ENCODE assay signal across 28 cellular contexts in the genomic region with DNA sequence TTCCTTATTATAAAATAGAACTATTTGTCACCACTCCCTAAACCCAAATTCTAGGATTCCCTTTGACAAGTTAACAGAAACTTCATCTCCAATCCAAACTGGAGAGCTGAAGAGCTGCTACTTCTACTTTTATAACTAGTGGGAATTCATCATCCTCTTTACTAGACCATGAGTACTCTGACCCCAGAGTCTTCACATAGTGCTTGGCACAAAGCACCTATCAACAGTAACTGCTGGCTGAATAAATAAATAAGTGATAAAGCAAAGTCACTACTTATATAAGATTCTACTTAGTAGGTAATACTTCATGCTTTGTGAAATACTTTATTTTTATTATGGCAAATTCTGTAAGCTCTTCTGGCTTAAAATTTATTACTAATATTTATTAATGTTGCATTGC. TPM values are rescaled to one million over a fixed set of nuclear protein-coding genes. Genes with fewer than 3 reads are reported as not detected.
DNase-seq lines count a peak whose midpoint lies in the region; ATAC-seq, FAIRE-seq and TF ChIP-seq lines count a peak whose summit lies in the region.
"Had no signal": no experiment of that assay in that cellular context is flagged by ENCODE, and none has a peak within 500 bp of the region (broad histone marks: within the 10 kb centered on the region; RNA-seq: fewer than 3 reads in every experiment).

No MANE protein-coding gene starts in this region.

- H3K27me3 Mint-ChIP-seq in natural killer cell treated with Interleukin-12 subunit alpha and Interleukin-12 subunit beta and Interleukin-15 and Interleukin-18, amount 100 ng/mL, for 72 hours, result no peaks in the 10 kb centered on the region
- no peaks in the 10 kb centered on the region for H3K27me3 Mint-ChIP-seq in natural killer cell (ENCODE audit: low read depth in 2 of 2)
- H3K27me3 Mint-ChIP-seq in activated T-helper 2 cell treated with anti-CD3 and anti-CD28 coated beads, Interferon-gamma antibody, Interleukin-2, Interleukin-4, amounts not matched to agents 10 μg/mL and 5 μg/mL and 100 μg/mL, durations not matched to agents 14 hours and 24 hours and 36 hours (ENCODE audit: low read depth), result no peaks in the 10 kb centered on the region
- H3K27me3 Mint-ChIP-seq: CD4-positive, alpha-beta memory T cell; CD4-positive, CD25-positive, alpha-beta regulatory T cell; CD8-positive, alpha-beta memory T cell had no signal

- H3K4me1 Mint-ChIP-seq in natural killer cell treated with Interleukin-12 subunit alpha and Interleukin-12 subunit beta and Interleukin-15 and Interleukin-18, amount 100 ng/mL, for 72 hours (ENCODE audit: low read depth in 2 of 2), result peaks cover 39 to 43% of the 10 kb centered on the region in 2 donors
- peaks cover 25 to 33% of the 10 kb centered on the region in 2 donors for H3K4me1 Mint-ChIP-seq in natural killer cell
- H3K4me1 Mint-ChIP-seq in activated T-helper 2 cell treated with anti-CD3 and anti-CD28 coated beads, Interferon-gamma antibody, Interleukin-2, Interleukin-4, amounts not matched to agents 10 μg/mL and 5 μg/mL and 100 μg/mL, durations not matched to agents 14 hours and 24 hours and 36 hours (ENCODE audit: low read depth), result peaks cover 65% of the 10 kb centered on the region

- H3K36me3 ChIP-seq in SU-DHL-6 (ENCODE audit: low read length) (peaks cover 32% of the 10 kb centered on the region), small intestine (ENCODE audit: control insufficient read depth in 2 of 2, insufficient read depth in 2 of 2, low read length in 2 of 2) (peaks cover 1 to 9% of the 10 kb centered on the region in 2 donors)
- H3K36me3 ChIP-seq: BE2C had no signal

- H3K27ac Mint-ChIP-seq in natural killer cell treated with Interleukin-12 subunit alpha and Interleukin-12 subunit beta and Interleukin-15 and Interleukin-18, amount 100 ng/mL, for 72 hours, result peak overlapping the region; percentile 67 to 79
- H3K27ac Mint-ChIP-seq in natural killer cell, result no peak overlapping the region
- H3K27ac Mint-ChIP-seq in activated T-helper 2 cell treated with anti-CD3 and anti-CD28 coated beads, Interferon-gamma antibody, Interleukin-2, Interleukin-4, amounts not matched to agents 10 μg/mL and 5 μg/mL and 100 μg/mL, durations not matched to agents 14 hours and 24 hours and 36 hours, result no peak overlapping the region
- H3K27ac Mint-ChIP-seq: CD14-positive monocyte had no signal

- H3K36me3 Mint-ChIP-seq in natural killer cell treated with Interleukin-12 subunit alpha and Interleukin-12 subunit beta and Interleukin-15 and Interleukin-18, amount 100 ng/mL, for 72 hours, result peaks cover 37% of the 10 kb centered on the region
- no peaks in the 10 kb centered on the region for H3K36me3 Mint-ChIP-seq in natural killer cell
- H3K36me3 Mint-ChIP-seq in activated T-helper 2 cell treated with anti-CD3 and anti-CD28 coated beads, Interferon-gamma antibody, Interleukin-2, Interleukin-4, amounts not matched to agents 10 μg/mL and 5 μg/mL and 100 μg/mL, durations not matched to agents 14 hours and 24 hours and 36 hours (ENCODE audit: low read depth), result peaks cover 81% of the 10 kb centered on the region

- H3K4me2 ChIP-seq in SU-DHL-6 (ENCODE audit: low read depth, low read length, poor library complexity, severe bottlenecking), result no peak overlapping the region

- H3K27me3 ChIP-seq in SU-DHL-6 (ENCODE audit: low read length), result no peaks in the 10 kb centered on the region
- no peaks in the 10 kb centered on the region for H3K27me3 ChIP-seq in small intestine (ENCODE audit: control insufficient read depth in 2 of 2, insufficient read depth in 2 of 2, low read length in 2 of 2)
- H3K27me3 ChIP-seq: BE2C, BLaER1 had no signal

- FAIRE-seq in small intestine (lab: Jason Lieb, UNC), result no peak
- FAIRE-seq: A204.1, GM12878, GM12892 had no signal

- H3K9me2 ChIP-seq in SU-DHL-6 (replicated peaks; ENCODE audit: insufficient read depth, low read length), result no peaks in the 10 kb centered on the region

- no peak for DNase-seq in natural killer cell treated with Interleukin-12 subunit alpha and Interleukin-12 subunit beta and Interleukin-15 and Interleukin-18, amount 100 ng/mL, for 72 hours (ENCODE audit: low spot score)
- no peak for DNase-seq in natural killer cell
- DNase-seq in left lobe of liver (ENCODE audit: low spot score), result no peak
- peak; percentile 14 for DNase-seq in small intestine
- DNase-seq in UCSD-AML1 (lab: John Stamatoyannopoulos, UW; ENCODE audit: unreplicated experiment), result no peak
- DNase-seq in SHP77 treated with DMSO at 0.1 percent for 48 hours (lab: John Stamatoyannopoulos, UW), result no peak
- DNase-seq in activated T-helper 2 cell treated with anti-CD3 and anti-CD28 coated beads, Interferon-gamma antibody, Interleukin-2, Interleukin-4, amounts not matched to agents 10 μg/mL and 5 μg/mL and 100 μg/mL, durations not matched to agents 14 hours and 24 hours and 36 hours (ENCODE audit: low spot score), result no peak
- DNase-seq: 8988T; ACHN; BE2C; C1 segment of cervical spinal cord; CD4-positive, alpha-beta memory T cell; CD8-positive, alpha-beta memory T cell; COR-L47; DMS 273 treated with DMSO at 0.1 percent for 48 hours; DMS153; DMS53; DMS79; DND-41; EL; GDM1 had no signal

- no peak overlapping the region for H3K9ac ChIP-seq in SU-DHL-6 (ENCODE audit: low read length)
- H3K9ac ChIP-seq: BLaER1 had no signal

- no peak overlapping the region for H2AFZ ChIP-seq in SU-DHL-6 (ENCODE audit: low read depth, low read length, severe bottlenecking)

- H3K27ac ChIP-seq in SU-DHL-6 (ENCODE audit: low read depth, low read length), result peak overlapping the region; percentile 56; the same call in 1 of the 2 replicates
- H3K27ac ChIP-seq in small intestine (ENCODE audit: low read depth in 1 of 2, low read length in 1 of 2), result no peak overlapping the region
- H3K27ac ChIP-seq: BLaER1 had no signal

- no peaks in the 10 kb centered on the region for H3K9me3 ChIP-seq in SU-DHL-6 (ENCODE audit: insufficient read depth, low read length)
- no peaks in the 10 kb centered on the region for H3K9me3 ChIP-seq in small intestine (ENCODE audit: control insufficient read depth, low read depth)
- H3K9me3 ChIP-seq: BE2C had no signal

- H3K4me3 Mint-ChIP-seq in natural killer cell treated with Interleukin-12 subunit alpha and Interleukin-12 subunit beta and Interleukin-15 and Interleukin-18, amount 100 ng/mL, for 72 hours, result no peak overlapping the region
- no peak overlapping the region for H3K4me3 Mint-ChIP-seq in natural killer cell
- no peak overlapping the region for H3K4me3 Mint-ChIP-seq in activated T-helper 2 cell treated with anti-CD3 and anti-CD28 coated beads, Interferon-gamma antibody, Interleukin-2, Interleukin-4, amounts not matched to agents 10 μg/mL and 5 μg/mL and 100 μg/mL, durations not matched to agents 14 hours and 24 hours and 36 hours (ENCODE audit: low read depth)
- H3K4me3 Mint-ChIP-seq: CD14-positive monocyte; CD4-positive, alpha-beta memory T cell; CD4-positive, CD25-positive, alpha-beta regulatory T cell; CD8-positive, alpha-beta memory T cell had no signal

- intact Hi-C loops in natural killer cell (cut with micrococcal nuclease), result no loop called here
- intact Hi-C loops in activated T-helper 2 cell treated with anti-CD3 and anti-CD28 coated beads, Interferon-gamma antibody, Interleukin-2, Interleukin-4, amounts not matched to agents 10 μg/mL and 5 μg/mL and 100 μg/mL, durations not matched to agents 14 hours and 24 hours and 36 hours (cut with micrococcal nuclease), result no loop called here

- TF ChIP-seq CTCF in natural killer cell (IDR thresholded peaks at IDR 0.05) (no peak), SU-DHL-6 (IDR thresholded peaks at IDR 0.05; ENCODE audit: insufficient read depth, low read length, poor library complexity, severe bottlenecking) (no peak)

- H3F3A ChIP-seq in SU-DHL-6 (ENCODE audit: insufficient read depth), result peaks cover 12% of the 10 kb centered on the region; the same call in 1 of the 2 replicates

- H3K4me1 ChIP-seq in small intestine (ENCODE audit: control insufficient read depth in 2 of 2, insufficient read depth in 1 of 2, low read depth in 1 of 2, low read length in 1 of 2), result no peaks in the 10 kb centered on the region
- H3K4me1 ChIP-seq: BE2C had no signal

- H3K4me3 ChIP-seq in SU-DHL-6 (ENCODE audit: insufficient read depth, low read length, poor library complexity, severe bottlenecking) (no peak overlapping the region), small intestine (ENCODE audit: low read depth in 1 of 2, low read length in 2 of 2) (no peak overlapping the region)
- H3K4me3 ChIP-seq: BLaER1, GM12878 had no signal

- ATAC-seq in natural killer cell treated with Interleukin-12 subunit alpha and Interleukin-12 subunit beta and Interleukin-15 and Interleukin-18, amount 100 ng/mL, for 72 hours, result no peak
- ATAC-seq in natural killer cell (no peak), left lobe of liver (peak; percentile 23)

- peaks cover 36% of the 10 kb centered on the region; the same call in 1 of the 2 replicates for H3K79me2 ChIP-seq in SU-DHL-6 (ENCODE audit: insufficient read depth, low read length)

- H3K9me3 Mint-ChIP-seq in natural killer cell treated with Interleukin-12 subunit alpha and Interleukin-12 subunit beta and Interleukin-15 and Interleukin-18, amount 100 ng/mL, for 72 hours, result no peaks in the 10 kb centered on the region
- H3K9me3 Mint-ChIP-seq in natural killer cell, result no peaks in the 10 kb centered on the region
- H3K9me3 Mint-ChIP-seq in activated T-helper 2 cell treated with anti-CD3 and anti-CD28 coated beads, Interferon-gamma antibody, Interleukin-2, Interleukin-4, amounts not matched to agents 10 μg/mL and 5 μg/mL and 100 μg/mL, durations not matched to agents 14 hours and 24 hours and 36 hours, result peaks cover 5% of the 10 kb centered on the region
- H3K9me3 Mint-ChIP-seq: CD4-positive, alpha-beta memory T cell had no signal

- H4K20me1 ChIP-seq in SU-DHL-6 (ENCODE audit: low read depth, low read length), result no peaks in the 10 kb centered on the region
- H4K20me1 ChIP-seq: BLaER1 had no signal

RNA-seq across cellular contexts. Expression of a gene that starts 49.5 kb away (rescaled TPM):
- 100 to 1,000 TPM; 113 to 116 TPM for total RNA-seq in natural killer cell treated with Interleukin-12 subunit alpha and Interleukin-12 subunit beta and Interleukin-15 and Interleukin-18, amount 100 ng/mL, for 72 hours
- 10 to 100 TPM; 28.4 to 31.3 (median 30.3) TPM for total RNA-seq in natural killer cell
- total RNA-seq in left lobe of liver, result 19.9 TPM
- polyA plus RNA-seq in small intestine, result 10 to 100 TPM; 27.8 to 38.3 (median 28.0) TPM
- 179 and 183 TPM in 2 replicates for total RNA-seq in activated T-helper 2 cell treated with anti-CD3 and anti-CD28 coated beads, Interferon-gamma antibody, Interleukin-2, Interleukin-4, amounts not matched to agents 10 μg/mL and 5 μg/mL and 100 μg/mL, durations not matched to agents 14 hours and 24 hours and 36 hours

RNA-seq across cellular contexts. Expression of a gene that starts 59.7 kb away (rescaled TPM):
- total RNA-seq in natural killer cell treated with Interleukin-12 subunit alpha and Interleukin-12 subunit beta and Interleukin-15 and Interleukin-18, amount 100 ng/mL, for 72 hours, result 100 to 1,000 TPM in 1 of 2 donors, 10 to 100 TPM in 1; 75.3 to 129 TPM
- total RNA-seq in natural killer cell (10 to 100 TPM; 12.6 to 19.4 (median 15.9) TPM), left lobe of liver (1.9 TPM)
- 10 to 100 TPM in 2 of 3 donors, 1 to 10 TPM in 1; 9.5 to 25.0 (median 23.0) TPM for polyA plus RNA-seq in small intestine
- 190 and 191 TPM in 2 replicates for total RNA-seq in activated T-helper 2 cell treated with anti-CD3 and anti-CD28 coated beads, Interferon-gamma antibody, Interleukin-2, Interleukin-4, amounts not matched to agents 10 μg/mL and 5 μg/mL and 100 μg/mL, durations not matched to agents 14 hours and 24 hours and 36 hours

Comparison
In these comparisons a context has a peak if more than half of its experiments do, and no peak if none do; other contexts are left out.
1. H3K27ac Mint-ChIP-seq: peak in natural killer cell treated with Interleukin-12 subunit alpha and Interleukin-12 subunit beta and Interleukin-15 and Interleukin-18, amount 100 ng/mL, for 72 hours (2 of 2); none in natural killer cell (0 of 2) and activated T-helper 2 cell treated with anti-CD3 and anti-CD28 coated beads, Interferon-gamma antibody, Interleukin-2, Interleukin-4, amounts not matched to agents 10 μg/mL and 5 μg/mL and 100 μg/mL, durations not matched to agents 14 hours and 24 hours and 36 hours (single experiment).